Comparison of ENCODE assay signal across 1 cellular context in the genomic region with DNA sequence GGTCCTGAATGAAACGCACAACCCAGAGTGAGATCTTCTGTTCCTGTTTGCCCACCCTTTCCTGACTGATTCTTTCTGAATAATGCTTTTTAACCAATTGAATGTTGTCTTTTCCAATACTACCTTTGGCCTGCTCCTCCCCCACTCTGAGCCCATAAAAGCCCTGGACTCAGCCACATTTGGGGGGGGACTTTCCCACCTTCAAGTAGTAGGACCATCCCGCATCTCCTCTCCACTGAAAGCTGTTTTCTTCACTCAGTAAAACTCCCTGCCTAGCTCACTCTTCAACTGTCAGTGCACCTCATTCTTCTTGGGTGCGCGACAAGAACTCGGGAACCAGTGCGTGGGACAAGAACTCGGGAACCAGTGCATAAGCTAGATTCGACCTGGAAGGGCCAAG.
TF ChIP-seq lines count a peak whose summit lies in the region.

No MANE protein-coding gene starts in this region.

TF ChIP-seq in WTC11, 78 proteins besides CTCF, POLR2A, EP300 and RAD21 (continued from another document):
- TF ChIP-seq SMAD3 (CRISPR knock-in tag; IDR thresholded peaks at IDR 0.05; ENCODE audit: borderline replicate concordance) (no peak), GRHL2 (CRISPR knock-in tag; IDR thresholded peaks at IDR 0.05; ENCODE audit: insufficient replicate concordance, severe bottlenecking) (no peak), ZNF121 (CRISPR knock-in tag; IDR thresholded peaks at IDR 0.05) (no peak), FOXK1 (CRISPR knock-in tag; IDR thresholded peaks at IDR 0.05) (no peak), ZNF219 (CRISPR knock-in tag; IDR thresholded peaks at IDR 0.05; ENCODE audit: borderline replicate concordance) (no peak), TCF7 (CRISPR knock-in tag; IDR thresholded peaks at IDR 0.05; ENCODE audit: low read depth) (no peak), EMX1 (CRISPR knock-in tag; IDR thresholded peaks at IDR 0.05) (no peak), NFATC4 (CRISPR knock-in tag; IDR thresholded peaks at IDR 0.05) (no peak)
- TF ChIP-seq, protein P1, sequence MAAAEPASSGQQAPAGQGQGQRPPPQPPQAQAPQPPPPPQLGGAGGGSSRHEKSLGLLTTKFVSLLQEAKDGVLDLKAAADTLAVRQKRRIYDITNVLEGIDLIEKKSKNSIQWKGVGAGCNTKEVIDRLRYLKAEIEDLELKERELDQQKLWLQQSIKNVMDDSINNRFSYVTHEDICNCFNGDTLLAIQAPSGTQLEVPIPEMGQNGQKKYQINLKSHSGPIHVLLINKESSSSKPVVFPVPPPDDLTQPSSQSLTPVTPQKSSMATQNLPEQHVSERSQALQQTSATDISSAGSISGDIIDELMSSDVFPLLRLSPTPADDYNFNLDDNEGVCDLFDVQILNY (CRISPR knock-in tag; IDR thresholded peaks at IDR 0.05): no peak
- TF ChIP-seq, protein P2, sequence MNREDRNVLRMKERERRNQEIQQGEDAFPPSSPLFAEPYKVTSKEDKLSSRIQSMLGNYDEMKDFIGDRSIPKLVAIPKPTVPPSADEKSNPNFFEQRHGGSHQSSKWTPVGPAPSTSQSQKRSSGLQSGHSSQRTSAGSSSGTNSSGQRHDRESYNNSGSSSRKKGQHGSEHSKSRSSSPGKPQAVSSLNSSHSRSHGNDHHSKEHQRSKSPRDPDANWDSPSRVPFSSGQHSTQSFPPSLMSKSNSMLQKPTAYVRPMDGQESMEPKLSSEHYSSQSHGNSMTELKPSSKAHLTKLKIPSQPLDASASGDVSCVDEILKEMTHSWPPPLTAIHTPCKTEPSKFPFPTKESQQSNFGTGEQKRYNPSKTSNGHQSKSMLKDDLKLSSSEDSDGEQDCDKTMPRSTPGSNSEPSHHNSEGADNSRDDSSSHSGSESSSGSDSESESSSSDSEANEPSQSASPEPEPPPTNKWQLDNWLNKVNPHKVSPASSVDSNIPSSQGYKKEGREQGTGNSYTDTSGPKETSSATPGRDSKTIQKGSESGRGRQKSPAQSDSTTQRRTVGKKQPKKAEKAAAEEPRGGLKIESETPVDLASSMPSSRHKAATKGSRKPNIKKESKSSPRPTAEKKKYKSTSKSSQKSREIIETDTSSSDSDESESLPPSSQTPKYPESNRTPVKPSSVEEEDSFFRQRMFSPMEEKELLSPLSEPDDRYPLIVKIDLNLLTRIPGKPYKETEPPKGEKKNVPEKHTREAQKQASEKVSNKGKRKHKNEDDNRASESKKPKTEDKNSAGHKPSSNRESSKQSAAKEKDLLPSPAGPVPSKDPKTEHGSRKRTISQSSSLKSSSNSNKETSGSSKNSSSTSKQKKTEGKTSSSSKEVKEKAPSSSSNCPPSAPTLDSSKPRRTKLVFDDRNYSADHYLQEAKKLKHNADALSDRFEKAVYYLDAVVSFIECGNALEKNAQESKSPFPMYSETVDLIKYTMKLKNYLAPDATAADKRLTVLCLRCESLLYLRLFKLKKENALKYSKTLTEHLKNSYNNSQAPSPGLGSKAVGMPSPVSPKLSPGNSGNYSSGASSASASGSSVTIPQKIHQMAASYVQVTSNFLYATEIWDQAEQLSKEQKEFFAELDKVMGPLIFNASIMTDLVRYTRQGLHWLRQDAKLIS (CRISPR knock-in tag; IDR thresholded peaks at IDR 0.05; ENCODE audit: borderline replicate concordance): no peak
- TF ChIP-seq, protein P3, sequence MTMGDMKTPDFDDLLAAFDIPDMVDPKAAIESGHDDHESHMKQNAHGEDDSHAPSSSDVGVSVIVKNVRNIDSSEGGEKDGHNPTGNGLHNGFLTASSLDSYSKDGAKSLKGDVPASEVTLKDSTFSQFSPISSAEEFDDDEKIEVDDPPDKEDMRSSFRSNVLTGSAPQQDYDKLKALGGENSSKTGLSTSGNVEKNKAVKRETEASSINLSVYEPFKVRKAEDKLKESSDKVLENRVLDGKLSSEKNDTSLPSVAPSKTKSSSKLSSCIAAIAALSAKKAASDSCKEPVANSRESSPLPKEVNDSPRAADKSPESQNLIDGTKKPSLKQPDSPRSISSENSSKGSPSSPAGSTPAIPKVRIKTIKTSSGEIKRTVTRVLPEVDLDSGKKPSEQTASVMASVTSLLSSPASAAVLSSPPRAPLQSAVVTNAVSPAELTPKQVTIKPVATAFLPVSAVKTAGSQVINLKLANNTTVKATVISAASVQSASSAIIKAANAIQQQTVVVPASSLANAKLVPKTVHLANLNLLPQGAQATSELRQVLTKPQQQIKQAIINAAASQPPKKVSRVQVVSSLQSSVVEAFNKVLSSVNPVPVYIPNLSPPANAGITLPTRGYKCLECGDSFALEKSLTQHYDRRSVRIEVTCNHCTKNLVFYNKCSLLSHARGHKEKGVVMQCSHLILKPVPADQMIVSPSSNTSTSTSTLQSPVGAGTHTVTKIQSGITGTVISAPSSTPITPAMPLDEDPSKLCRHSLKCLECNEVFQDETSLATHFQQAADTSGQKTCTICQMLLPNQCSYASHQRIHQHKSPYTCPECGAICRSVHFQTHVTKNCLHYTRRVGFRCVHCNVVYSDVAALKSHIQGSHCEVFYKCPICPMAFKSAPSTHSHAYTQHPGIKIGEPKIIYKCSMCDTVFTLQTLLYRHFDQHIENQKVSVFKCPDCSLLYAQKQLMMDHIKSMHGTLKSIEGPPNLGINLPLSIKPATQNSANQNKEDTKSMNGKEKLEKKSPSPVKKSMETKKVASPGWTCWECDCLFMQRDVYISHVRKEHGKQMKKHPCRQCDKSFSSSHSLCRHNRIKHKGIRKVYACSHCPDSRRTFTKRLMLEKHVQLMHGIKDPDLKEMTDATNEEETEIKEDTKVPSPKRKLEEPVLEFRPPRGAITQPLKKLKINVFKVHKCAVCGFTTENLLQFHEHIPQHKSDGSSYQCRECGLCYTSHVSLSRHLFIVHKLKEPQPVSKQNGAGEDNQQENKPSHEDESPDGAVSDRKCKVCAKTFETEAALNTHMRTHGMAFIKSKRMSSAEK (CRISPR knock-in tag; IDR thresholded peaks at IDR 0.05; ENCODE audit: borderline replicate concordance): no peak
- TF ChIP-seq, protein P4, sequence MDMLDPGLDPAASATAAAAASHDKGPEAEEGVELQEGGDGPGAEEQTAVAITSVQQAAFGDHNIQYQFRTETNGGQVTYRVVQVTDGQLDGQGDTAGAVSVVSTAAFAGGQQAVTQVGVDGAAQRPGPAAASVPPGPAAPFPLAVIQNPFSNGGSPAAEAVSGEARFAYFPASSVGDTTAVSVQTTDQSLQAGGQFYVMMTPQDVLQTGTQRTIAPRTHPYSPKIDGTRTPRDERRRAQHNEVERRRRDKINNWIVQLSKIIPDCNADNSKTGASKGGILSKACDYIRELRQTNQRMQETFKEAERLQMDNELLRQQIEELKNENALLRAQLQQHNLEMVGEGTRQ (CRISPR knock-in tag; IDR thresholded peaks at IDR 0.05): no peak
